ENCODE assay signal across 17 cellular contexts in the genomic region with DNA sequence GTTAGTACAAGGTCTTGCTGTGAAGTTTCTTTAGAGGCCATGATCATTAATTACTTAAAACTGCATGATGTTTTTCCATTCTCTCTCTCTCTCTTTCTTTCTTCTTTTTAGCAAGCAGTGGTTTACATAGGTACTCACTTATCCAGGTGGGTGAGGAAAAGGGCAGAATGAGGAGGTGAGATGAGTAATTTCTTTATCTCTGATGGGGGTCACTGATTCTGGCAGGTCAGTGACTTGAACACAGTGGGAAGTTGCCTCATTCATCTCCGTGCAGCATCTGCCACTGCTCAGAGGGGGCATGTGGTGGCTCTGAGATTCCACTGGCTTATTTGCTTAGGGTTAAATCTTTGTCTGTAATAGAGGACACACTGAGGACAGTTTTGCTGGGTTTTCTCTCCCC.
A peak's percentile ranks its signal among the peaks of the same experiment; 100 is the strongest.
DNase-seq lines count a peak whose midpoint lies in the region; ATAC-seq and TF ChIP-seq lines count a peak whose summit lies in the region.
"Had no signal": no experiment of that assay in that cellular context is flagged by ENCODE, and none has a peak within 500 bp of the region (broad histone marks: within the 10 kb centered on the region; RNA-seq: fewer than 3 reads in every experiment).

No MANE protein-coding gene starts in this region.

- H3K27me3 Mint-ChIP-seq in stimulated activated memory B cell treated with anti-CD40 and anti-IgM and Interleukin-4, amounts not matched to agents 10 μg/mL and 1 μg/mL and 100 μg/mL, for 72 hours, result no peaks in the 10 kb centered on the region

- H3K79me2 ChIP-seq in OCI-LY3 (ENCODE audit: low read length), result no peaks in the 10 kb centered on the region

- peak overlapping the region; percentile 60 for H3K27ac Mint-ChIP-seq in stimulated activated memory B cell treated with anti-CD40 and anti-IgM and Interleukin-4, amounts not matched to agents 10 μg/mL and 1 μg/mL and 100 μg/mL, for 72 hours
- H3K27ac Mint-ChIP-seq: activated naive CD4-positive, alpha-beta T cell treated with anti-CD3 and anti-CD28 coated beads for 36 hours had no signal

- H3K4me2 ChIP-seq in OCI-LY3 (ENCODE audit: low read length), result peak overlapping the region; percentile 80

- no peaks in the 10 kb centered on the region for H4K20me1 ChIP-seq in OCI-LY3 (ENCODE audit: insufficient read depth, low read length)

- peak overlapping the region; percentile 53; the same call in 1 of the 2 replicates for H2AFZ ChIP-seq in OCI-LY3 (ENCODE audit: low read depth, low read length)

- H3K9me3 ChIP-seq in OCI-LY3 (ENCODE audit: insufficient read depth, low read length) (no peaks in the 10 kb centered on the region), heart right ventricle (no peaks in the 10 kb centered on the region), spleen (no peaks in the 10 kb centered on the region)
- H3K9me3 ChIP-seq: psoas muscle, suprapubic skin had no signal

- peak overlapping the region; percentile 36; the same call in 1 of the 2 replicates for H3K9ac ChIP-seq in OCI-LY3 (ENCODE audit: low read length)

- intact Hi-C loops in heart right ventricle (cut with DNase I), result no loop called here
- intact Hi-C loops in spleen (cut with DNase I; ENCODE audit: low total_unique reads), result no loop called here

- H3K4me1 Mint-ChIP-seq in stimulated activated memory B cell treated with anti-CD40 and anti-IgM and Interleukin-4, amounts not matched to agents 10 μg/mL and 1 μg/mL and 100 μg/mL, for 72 hours, result peaks cover 17% of the 10 kb centered on the region

- H3K27ac ChIP-seq in OCI-LY3 (ENCODE audit: low read length) (peak overlapping the region; percentile 21; the same call in 1 of the 2 replicates), heart right ventricle (no peak overlapping the region), spleen (no peak overlapping the region)
- H3K27ac ChIP-seq: 22Rv1, psoas muscle, suprapubic skin had no signal

- TF ChIP-seq POLR2A in spleen (IDR thresholded peaks at IDR 0.05), result no peak

- H3K36me3 ChIP-seq in OCI-LY3 (replicated peaks; ENCODE audit: low read depth, low read length) (no peaks in the 10 kb centered on the region), heart right ventricle (peaks cover 0 to 100% (median 49%) of the 10 kb centered on the region in 9 donors), spleen (peaks cover 0 to 91% (median 20%) of the 10 kb centered on the region in 6 donors)

- no peak overlapping the region for H3K4me3 Mint-ChIP-seq in stimulated activated memory B cell treated with anti-CD40 and anti-IgM and Interleukin-4, amounts not matched to agents 10 μg/mL and 1 μg/mL and 100 μg/mL, for 72 hours
- H3K4me3 Mint-ChIP-seq: activated naive CD4-positive, alpha-beta T cell treated with anti-CD3 and anti-CD28 coated beads for 36 hours had no signal

- H3K27me3 ChIP-seq in OCI-LY3 (ENCODE audit: low read depth, low read length), result no peaks in the 10 kb centered on the region
- no peaks in the 10 kb centered on the region for H3K27me3 ChIP-seq in heart right ventricle
- H3K27me3 ChIP-seq in spleen (replicated peaks in 1 of 7), result no peaks in the 10 kb centered on the region
- H3K27me3 ChIP-seq: suprapubic skin had no signal

- WGBS in heart right ventricle, 2 donors, result 80 to 84% methylated on average over 1 of the region's 1 CpG
- WGBS in spleen, 5 donors, result 38 to 81% (median 47%) methylated on average over 1 of the region's 1 CpG

- peaks cover 30% of the 10 kb centered on the region for H3K36me3 Mint-ChIP-seq in stimulated activated memory B cell treated with anti-CD40 and anti-IgM and Interleukin-4, amounts not matched to agents 10 μg/mL and 1 μg/mL and 100 μg/mL, for 72 hours

- ATAC-seq in HG02623 (IDR thresholded peaks at IDR 0.05; ENCODE audit: unreplicated experiment) (peak; percentile 45), heart right ventricle (no peak)
- ATAC-seq in stimulated activated memory B cell treated with anti-CD40 and anti-IgM and Interleukin-4, amounts not matched to agents 10 μg/mL and 1 μg/mL and 100 μg/mL, for 72 hours, result peak; percentile 93
- ATAC-seq: psoas muscle had no signal

- no peak for TF ChIP-seq CTCF in OCI-LY3 (IDR thresholded peaks at IDR 0.05; ENCODE audit: low read depth, low read length)
- TF ChIP-seq CTCF in heart right ventricle (IDR thresholded peaks at IDR 0.05), result no peak
- TF ChIP-seq CTCF in spleen (IDR thresholded peaks at IDR 0.05 in 8 of 11, conservative IDR thresholded peaks at IDR 0.05 in 3 of 11), result no peak

- H3K4me3 ChIP-seq in OCI-LY3 (ENCODE audit: low read length) (peak overlapping the region; percentile 48), heart right ventricle (no peak overlapping the region), spleen (no peak overlapping the region)
- H3K4me3 ChIP-seq: psoas muscle, suprapubic skin had no signal

- peak in 2 of 3 experiments; percentile 44 to 77 for DNase-seq in NCI-H1417 (lab: John Stamatoyannopoulos, UW)
- no peak for DNase-seq in NCI-H1417 treated with DMSO at 0.1 percent for 48 hours (lab: John Stamatoyannopoulos, UW)
- DNase-seq in heart right ventricle, result no peak
- DNase-seq in spleen, result no peak
- no peak for DNase-seq in DMS153 treated with DMSO at 0.1 percent for 48 hours (lab: John Stamatoyannopoulos, UW; ENCODE audit: unreplicated experiment)
- DNase-seq: activated CD4-positive, alpha-beta T cell treated with anti-CD3 and anti-CD28 coated beads, Interleukin-2, amount 50 U/mL, for 1 hour; activated naive CD4-positive, alpha-beta T cell treated with anti-CD3 and anti-CD28 coated beads for 36 hours; central memory CD4-positive, alpha-beta T cell; COR-L47; KBM-7; NCI-H2029; psoas muscle had no signal

- H3K4me1 ChIP-seq in OCI-LY3 (ENCODE audit: low read length) (peaks cover 15% of the 10 kb centered on the region), heart right ventricle (no peaks in the 10 kb centered on the region), spleen (no peaks in the 10 kb centered on the region)
- H3K4me1 ChIP-seq: psoas muscle, suprapubic skin had no signal

- H3K9me3 Mint-ChIP-seq in stimulated activated memory B cell treated with anti-CD40 and anti-IgM and Interleukin-4, amounts not matched to agents 10 μg/mL and 1 μg/mL and 100 μg/mL, for 72 hours, result no peaks in the 10 kb centered on the region
- H3K9me3 Mint-ChIP-seq: activated naive CD4-positive, alpha-beta T cell treated with anti-CD3 and anti-CD28 coated beads for 36 hours had no signal

Comparison
In these comparisons a context has a peak if more than half of its experiments do, and no peak if none do; other contexts are left out.
1. DNase-seq: peak in NCI-H1417 (2 of 3); none in NCI-H1417 treated with DMSO at 0.1 percent for 48 hours (single experiment), heart right ventricle (0 of 2), spleen (single experiment) and DMS153 treated with DMSO at 0.1 percent for 48 hours (single experiment).
2. ATAC-seq: peak in HG02623 (single experiment) and stimulated activated memory B cell treated with anti-CD40 and anti-IgM and Interleukin-4, amounts not matched to agents 10 μg/mL and 1 μg/mL and 100 μg/mL, for 72 hours (single experiment); none in heart right ventricle (0 of 8).